ENCODE assay signal across 2 cellular contexts in the genomic region with DNA sequence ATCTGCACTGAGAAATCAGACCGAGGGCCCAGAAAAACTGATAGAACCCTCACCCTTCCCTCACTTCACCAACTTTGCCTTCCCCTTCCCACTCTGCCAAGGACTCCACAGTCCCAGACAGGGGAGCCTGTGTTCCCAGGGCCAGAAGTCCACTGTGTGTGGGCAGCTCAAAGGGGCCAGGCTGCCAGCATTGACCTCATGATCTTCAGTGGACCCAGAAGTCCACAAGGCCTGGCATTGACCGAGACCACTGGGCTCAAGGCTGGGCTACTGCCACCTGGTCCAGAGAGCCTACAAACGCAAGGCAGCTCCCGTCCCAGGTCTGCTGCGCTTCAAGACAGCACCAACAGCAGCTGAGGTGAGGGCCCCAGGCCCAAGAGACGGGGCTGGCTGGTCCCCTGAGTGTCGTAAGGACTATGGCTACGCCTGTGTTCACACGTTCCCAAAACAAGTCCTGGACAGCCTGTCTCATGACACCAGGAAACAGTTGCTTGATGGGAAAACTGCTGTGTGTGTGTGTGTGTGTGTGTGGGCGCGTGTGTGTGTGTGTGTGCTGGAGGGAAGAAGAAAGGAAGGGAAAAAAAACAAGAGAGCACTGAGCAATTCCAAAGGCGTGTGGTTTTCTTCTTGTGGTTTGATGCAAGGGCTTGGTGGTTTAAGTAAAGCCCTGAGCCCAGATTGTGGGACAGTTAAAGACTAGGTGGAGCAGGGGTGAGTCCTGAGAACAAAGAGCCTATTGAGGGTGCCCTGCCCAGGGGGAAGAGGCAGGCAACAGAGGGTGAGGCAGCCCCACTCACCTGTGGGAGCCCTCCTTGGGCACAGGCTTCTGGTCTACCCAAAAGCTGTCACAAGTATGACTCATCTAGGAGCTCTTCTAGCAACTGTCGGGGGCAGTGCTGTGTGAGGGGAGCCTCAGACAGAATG.
TF ChIP-seq lines count a peak whose summit lies in the region.

No MANE protein-coding gene starts in this region.

TF ChIP-seq in SK-N-SH treated with all-trans-retinoic acid at 6 μM for 48 hours, 23 proteins besides CTCF, POLR2A, EP300 and RAD21 (continued from another document):
- TF ChIP-seq, protein P1, sequence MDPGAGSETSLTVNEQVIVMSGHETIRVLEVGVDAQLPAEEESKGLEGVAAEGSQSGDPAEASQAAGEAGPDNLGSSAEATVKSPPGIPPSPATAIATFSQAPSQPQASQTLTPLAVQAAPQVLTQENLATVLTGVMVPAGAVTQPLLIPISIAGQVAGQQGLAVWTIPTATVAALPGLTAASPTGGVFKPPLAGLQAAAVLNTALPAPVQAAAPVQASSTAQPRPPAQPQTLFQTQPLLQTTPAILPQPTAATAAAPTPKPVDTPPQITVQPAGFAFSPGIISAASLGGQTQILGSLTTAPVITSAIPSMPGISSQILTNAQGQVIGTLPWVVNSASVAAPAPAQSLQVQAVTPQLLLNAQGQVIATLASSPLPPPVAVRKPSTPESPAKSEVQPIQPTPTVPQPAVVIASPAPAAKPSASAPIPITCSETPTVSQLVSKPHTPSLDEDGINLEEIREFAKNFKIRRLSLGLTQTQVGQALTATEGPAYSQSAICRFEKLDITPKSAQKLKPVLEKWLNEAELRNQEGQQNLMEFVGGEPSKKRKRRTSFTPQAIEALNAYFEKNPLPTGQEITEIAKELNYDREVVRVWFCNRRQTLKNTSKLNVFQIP (CRISPR knock-in tag; IDR thresholded peaks at IDR 0.05; ENCODE audit: borderline replicate concordance, low read depth) = no peak
- TF ChIP-seq, protein P2, sequence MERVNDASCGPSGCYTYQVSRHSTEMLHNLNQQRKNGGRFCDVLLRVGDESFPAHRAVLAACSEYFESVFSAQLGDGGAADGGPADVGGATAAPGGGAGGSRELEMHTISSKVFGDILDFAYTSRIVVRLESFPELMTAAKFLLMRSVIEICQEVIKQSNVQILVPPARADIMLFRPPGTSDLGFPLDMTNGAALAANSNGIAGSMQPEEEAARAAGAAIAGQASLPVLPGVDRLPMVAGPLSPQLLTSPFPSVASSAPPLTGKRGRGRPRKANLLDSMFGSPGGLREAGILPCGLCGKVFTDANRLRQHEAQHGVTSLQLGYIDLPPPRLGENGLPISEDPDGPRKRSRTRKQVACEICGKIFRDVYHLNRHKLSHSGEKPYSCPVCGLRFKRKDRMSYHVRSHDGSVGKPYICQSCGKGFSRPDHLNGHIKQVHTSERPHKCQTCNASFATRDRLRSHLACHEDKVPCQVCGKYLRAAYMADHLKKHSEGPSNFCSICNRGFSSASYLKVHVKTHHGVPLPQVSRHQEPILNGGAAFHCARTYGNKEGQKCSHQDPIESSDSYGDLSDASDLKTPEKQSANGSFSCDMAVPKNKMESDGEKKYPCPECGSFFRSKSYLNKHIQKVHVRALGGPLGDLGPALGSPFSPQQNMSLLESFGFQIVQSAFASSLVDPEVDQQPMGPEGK (CRISPR knock-in tag; IDR thresholded peaks at IDR 0.05; ENCODE audit: borderline replicate concordance) = no peak
- no peak for TF ChIP-seq ZNF8 (CRISPR knock-in tag; IDR thresholded peaks at IDR 0.05)
- TF ChIP-seq PPARA (CRISPR knock-in tag; IDR thresholded peaks at IDR 0.05; ENCODE audit: borderline replicate concordance) = no peak
- TF ChIP-seq, protein P3, sequence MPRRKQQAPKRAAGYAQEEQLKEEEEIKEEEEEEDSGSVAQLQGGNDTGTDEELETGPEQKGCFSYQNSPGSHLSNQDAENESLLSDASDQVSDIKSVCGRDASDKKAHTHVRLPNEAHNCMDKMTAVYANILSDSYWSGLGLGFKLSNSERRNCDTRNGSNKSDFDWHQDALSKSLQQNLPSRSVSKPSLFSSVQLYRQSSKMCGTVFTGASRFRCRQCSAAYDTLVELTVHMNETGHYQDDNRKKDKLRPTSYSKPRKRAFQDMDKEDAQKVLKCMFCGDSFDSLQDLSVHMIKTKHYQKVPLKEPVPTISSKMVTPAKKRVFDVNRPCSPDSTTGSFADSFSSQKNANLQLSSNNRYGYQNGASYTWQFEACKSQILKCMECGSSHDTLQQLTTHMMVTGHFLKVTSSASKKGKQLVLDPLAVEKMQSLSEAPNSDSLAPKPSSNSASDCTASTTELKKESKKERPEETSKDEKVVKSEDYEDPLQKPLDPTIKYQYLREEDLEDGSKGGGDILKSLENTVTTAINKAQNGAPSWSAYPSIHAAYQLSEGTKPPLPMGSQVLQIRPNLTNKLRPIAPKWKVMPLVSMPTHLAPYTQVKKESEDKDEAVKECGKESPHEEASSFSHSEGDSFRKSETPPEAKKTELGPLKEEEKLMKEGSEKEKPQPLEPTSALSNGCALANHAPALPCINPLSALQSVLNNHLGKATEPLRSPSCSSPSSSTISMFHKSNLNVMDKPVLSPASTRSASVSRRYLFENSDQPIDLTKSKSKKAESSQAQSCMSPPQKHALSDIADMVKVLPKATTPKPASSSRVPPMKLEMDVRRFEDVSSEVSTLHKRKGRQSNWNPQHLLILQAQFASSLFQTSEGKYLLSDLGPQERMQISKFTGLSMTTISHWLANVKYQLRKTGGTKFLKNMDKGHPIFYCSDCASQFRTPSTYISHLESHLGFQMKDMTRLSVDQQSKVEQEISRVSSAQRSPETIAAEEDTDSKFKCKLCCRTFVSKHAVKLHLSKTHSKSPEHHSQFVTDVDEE (CRISPR knock-in tag; IDR thresholded peaks at IDR 0.05) = no peak
- TF ChIP-seq RARB (CRISPR knock-in tag; IDR thresholded peaks at IDR 0.05) = no peak
- no peak for TF ChIP-seq BACH2 (CRISPR knock-in tag; IDR thresholded peaks at IDR 0.05; ENCODE audit: borderline replicate concordance)
- no peak for TF ChIP-seq ZNF565 (CRISPR knock-in tag; conservative IDR thresholded peaks at IDR 0.05; ENCODE audit: low read depth)
- TF ChIP-seq TOX (CRISPR knock-in tag; IDR thresholded peaks at IDR 0.05; ENCODE audit: borderline replicate concordance) = no peak
- TF ChIP-seq OSR1 (CRISPR knock-in tag; IDR thresholded peaks at IDR 0.05) = no peak
- no peak for TF ChIP-seq CSRNP3 (CRISPR knock-in tag; IDR thresholded peaks at IDR 0.05)
- TF ChIP-seq SNAI2 (CRISPR knock-in tag; IDR thresholded peaks at IDR 0.05) = no peak

TF ChIP-seq in K562, 482 proteins besides CTCF, POLR2A, EP300 and RAD21:
- TF ChIP-seq, protein P4, sequence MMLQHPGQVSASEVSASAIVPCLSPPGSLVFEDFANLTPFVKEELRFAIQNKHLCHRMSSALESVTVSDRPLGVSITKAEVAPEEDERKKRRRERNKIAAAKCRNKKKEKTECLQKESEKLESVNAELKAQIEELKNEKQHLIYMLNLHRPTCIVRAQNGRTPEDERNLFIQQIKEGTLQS (IDR thresholded peaks at IDR 0.05) = 0 out of 2 replicates have a peak, but pooled peaks have one; percentile 13
- TF ChIP-seq, protein P4 (CRISPR knock-in tag; conservative IDR thresholded peaks at IDR 0.05) = no peak
- TF ChIP-seq, protein P5, sequence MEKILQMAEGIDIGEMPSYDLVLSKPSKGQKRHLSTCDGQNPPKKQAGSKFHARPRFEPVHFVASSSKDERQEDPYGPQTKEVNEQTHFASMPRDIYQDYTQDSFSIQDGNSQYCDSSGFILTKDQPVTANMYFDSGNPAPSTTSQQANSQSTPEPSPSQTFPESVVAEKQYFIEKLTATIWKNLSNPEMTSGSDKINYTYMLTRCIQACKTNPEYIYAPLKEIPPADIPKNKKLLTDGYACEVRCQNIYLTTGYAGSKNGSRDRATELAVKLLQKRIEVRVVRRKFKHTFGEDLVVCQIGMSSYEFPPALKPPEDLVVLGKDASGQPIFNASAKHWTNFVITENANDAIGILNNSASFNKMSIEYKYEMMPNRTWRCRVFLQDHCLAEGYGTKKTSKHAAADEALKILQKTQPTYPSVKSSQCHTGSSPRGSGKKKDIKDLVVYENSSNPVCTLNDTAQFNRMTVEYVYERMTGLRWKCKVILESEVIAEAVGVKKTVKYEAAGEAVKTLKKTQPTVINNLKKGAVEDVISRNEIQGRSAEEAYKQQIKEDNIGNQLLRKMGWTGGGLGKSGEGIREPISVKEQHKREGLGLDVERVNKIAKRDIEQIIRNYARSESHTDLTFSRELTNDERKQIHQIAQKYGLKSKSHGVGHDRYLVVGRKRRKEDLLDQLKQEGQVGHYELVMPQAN (IDR thresholded peaks at IDR 0.05; ENCODE audit: borderline replicate concordance) = no peak
- TF ChIP-seq, protein P6, sequence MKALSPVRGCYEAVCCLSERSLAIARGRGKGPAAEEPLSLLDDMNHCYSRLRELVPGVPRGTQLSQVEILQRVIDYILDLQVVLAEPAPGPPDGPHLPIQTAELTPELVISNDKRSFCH (CRISPR knock-in tag; IDR thresholded peaks at IDR 0.05) = no peak
- TF ChIP-seq, protein P6 (tag; IDR thresholded peaks at IDR 0.05) = no peak
